18 cellular contexts compared by ENCODE assay signal in genomic region chr20:52015155-52015554, GRCh38.
DNase-seq lines count a peak whose midpoint lies in the region; ATAC-seq and TF ChIP-seq lines count a peak whose summit lies in the region.
"Had no signal": no experiment of that assay in that cellular context is flagged by ENCODE, and none has a peak within 500 bp of the region (broad histone marks: within the 10 kb centered on the region; RNA-seq: fewer than 3 reads in every experiment).

No MANE protein-coding gene starts in this region.

- H3K36me3 ChIP-seq in Caco-2 (ENCODE audit: control insufficient read depth, insufficient read depth, low read length), result no peaks in the 10 kb centered on the region
- H3K36me3 ChIP-seq: BLaER1 had no signal

- ATAC-seq in GM21381 (IDR thresholded peaks at IDR 0.05; ENCODE audit: unreplicated experiment) (no peak), GM21576 (IDR thresholded peaks at IDR 0.05; ENCODE audit: unreplicated experiment) (no peak)
- ATAC-seq in activated CD8-positive, alpha-beta T cell treated with anti-CD3 and anti-CD28 coated beads for 36 hours, result no peak
- ATAC-seq: CD8-positive, alpha-beta T cell; GM12878 had no signal

- H3K27me3 Mint-ChIP-seq in Caco-2 (ENCODE audit: insufficient read depth, unreplicated experiment) (no peaks in the 10 kb centered on the region), mesothelial cell of epicardium (ENCODE audit: low read depth) (no peaks in the 10 kb centered on the region)
- no peaks in the 10 kb centered on the region for H3K27me3 Mint-ChIP-seq in activated CD8-positive, alpha-beta T cell treated with anti-CD3 and anti-CD28 coated beads for 36 hours
- H3K27me3 Mint-ChIP-seq: B cell; CD4-positive, CD25-positive, alpha-beta regulatory T cell had no signal

- CTCF ChIA-PET in Caco-2 (lab: Charles Lee), result interaction anchor here (0.5 to 2.2 kb wide), 7 partner anchors 9 to 378 kb away, joined by 3 to 14 read pairs (median 5); no protein-coding TSS in a partner anchor
- CTCF ChIA-PET in activated CD8-positive, alpha-beta T cell treated with anti-CD3 and anti-CD28 coated beads for 36 hours (lab: Charles Lee), result no interaction called here

- H3K27me3 ChIP-seq in Caco-2 (replicated peaks; ENCODE audit: control insufficient read depth, insufficient read depth, low read length), result no peaks in the 10 kb centered on the region
- H3K27me3 ChIP-seq: BLaER1 had no signal

- intact Hi-C loops in Caco-2 (cut with micrococcal nuclease; ENCODE audit: unreplicated experiment), result loop anchor here (1.0 to 5.0 kb wide), 3 partner anchors 12 to 213 kb away; partner anchors contain the start of gene SALL4
- intact Hi-C loops in activated CD8-positive, alpha-beta T cell treated with anti-CD3 and anti-CD28 coated beads for 36 hours (cut with micrococcal nuclease), result no loop called here

- no peaks in the 10 kb centered on the region for H3K36me3 Mint-ChIP-seq in Caco-2 (ENCODE audit: insufficient read depth, unreplicated experiment)
- H3K36me3 Mint-ChIP-seq in mesothelial cell of epicardium, result peaks cover 7% of the 10 kb centered on the region
- H3K36me3 Mint-ChIP-seq in activated CD8-positive, alpha-beta T cell treated with anti-CD3 and anti-CD28 coated beads for 36 hours (ENCODE audit: low read depth), result no peaks in the 10 kb centered on the region
- H3K36me3 Mint-ChIP-seq: CD8-positive, alpha-beta T cell had no signal

- H3K4me1 Mint-ChIP-seq in Caco-2 (ENCODE audit: low read depth, unreplicated experiment) (peaks cover 36% of the 10 kb centered on the region), mesothelial cell of epicardium (peaks cover 15% of the 10 kb centered on the region)
- no peaks in the 10 kb centered on the region for H3K4me1 Mint-ChIP-seq in activated CD8-positive, alpha-beta T cell treated with anti-CD3 and anti-CD28 coated beads for 36 hours (ENCODE audit: low read depth)
- H3K4me1 Mint-ChIP-seq: B cell; CD4-positive, CD25-positive, alpha-beta regulatory T cell had no signal

- TF ChIP-seq CTCF in Caco-2 (IDR thresholded peaks at IDR 0.05; ENCODE audit: insufficient read depth in 1 of 2, low read depth in 1 of 2, low read length in 1 of 2, severe bottlenecking in 1 of 2, unreplicated experiment in 1 of 2) (no peak), mesothelial cell of epicardium (IDR thresholded peaks at IDR 0.05; ENCODE audit: unreplicated experiment) (no peak)
- TF ChIP-seq CTCF in activated CD8-positive, alpha-beta T cell treated with anti-CD3 and anti-CD28 coated beads for 36 hours (IDR thresholded peaks at IDR 0.05), result no peak

- H3K4me3 Mint-ChIP-seq in Caco-2 (ENCODE audit: unreplicated experiment) (peak overlapping the region; percentile 6), mesothelial cell of epicardium (no peak overlapping the region)
- no peak overlapping the region for H3K4me3 Mint-ChIP-seq in activated CD8-positive, alpha-beta T cell treated with anti-CD3 and anti-CD28 coated beads for 36 hours
- H3K4me3 Mint-ChIP-seq: B cell; CD4-positive, CD25-positive, alpha-beta regulatory T cell; CD8-positive, alpha-beta T cell had no signal

- BruUV-seq in Caco-2 (replicated peaks; lab: Mats Ljungman, UMichigan), result no TSS peak

- no peak overlapping the region for H3K4me3 ChIP-seq in Caco-2 (ENCODE audit: low read depth, low read length)
- H3K4me3 ChIP-seq: BLaER1, GM12878, GM23248 had no signal

- H3K27ac Mint-ChIP-seq in Caco-2 (ENCODE audit: unreplicated experiment) (peak overlapping the region; percentile 12), mesothelial cell of epicardium (peak overlapping the region; percentile 25)
- no peak overlapping the region for H3K27ac Mint-ChIP-seq in activated CD8-positive, alpha-beta T cell treated with anti-CD3 and anti-CD28 coated beads for 36 hours
- H3K27ac Mint-ChIP-seq: B cell; CD4-positive, CD25-positive, alpha-beta regulatory T cell; CD8-positive, alpha-beta T cell had no signal

- peaks cover 10% of the 10 kb centered on the region for H3K9me3 ChIP-seq in Caco-2

- H3K4me1 ChIP-seq in Caco-2, result peaks cover 31% of the 10 kb centered on the region
- H3K4me1 ChIP-seq: BLaER1 had no signal

- H3K9me3 Mint-ChIP-seq in Caco-2 (ENCODE audit: unreplicated experiment) (no peaks in the 10 kb centered on the region), mesothelial cell of epicardium (peaks cover 11% of the 10 kb centered on the region)
- peaks cover 14% of the 10 kb centered on the region for H3K9me3 Mint-ChIP-seq in activated CD8-positive, alpha-beta T cell treated with anti-CD3 and anti-CD28 coated beads for 36 hours

- POLR2A ChIA-PET in Caco-2 (lab: Charles Lee), result interaction anchor here (0.5 to 1.6 kb wide), 3 partner anchors 17 to 319 kb away, joined by 3 to 7 read pairs (median 6); no protein-coding TSS in a partner anchor
- POLR2A ChIA-PET in activated CD8-positive, alpha-beta T cell treated with anti-CD3 and anti-CD28 coated beads for 36 hours (lab: Charles Lee), result no interaction called here

- DNase-seq in Caco-2, result peak in 1 of 2 experiments; percentile 63
- peak; percentile 84 for DNase-seq in amniotic epithelial cell (ENCODE audit: low read depth)
- DNase-seq in mesothelial cell of epicardium (ENCODE audit: low spot score in 2 of 2, unreplicated experiment in 2 of 2), result no peak
- DNase-seq in activated CD8-positive, alpha-beta T cell treated with anti-CD3 and anti-CD28 coated beads for 36 hours, result no peak
- DNase-seq: CD4-positive, CD25-positive, alpha-beta regulatory T cell; CD8-positive, alpha-beta T cell; DMS 273 treated with DMSO at 0.1 percent for 48 hours; DMS79; EL; GDM1; GM23248; H7; HCEC 1CT had no signal
